ENCODE assay signal across 9 cellular contexts in genomic region chr10:52951819-52952218, GRCh38.
DNase-seq lines count a peak whose midpoint lies in the region; ATAC-seq and TF ChIP-seq lines count a peak whose summit lies in the region.
"Had no signal": no experiment of that assay in that cellular context is flagged by ENCODE, and none has a peak within 500 bp of the region (broad histone marks: within the 10 kb centered on the region; RNA-seq: fewer than 3 reads in every experiment).

No MANE protein-coding gene starts in this region.

- H3K36me3 Mint-ChIP-seq in Calu3 (ENCODE audit: insufficient read depth, unreplicated experiment) (no peaks in the 10 kb centered on the region), immature natural killer cell (no peaks in the 10 kb centered on the region)
- H3K36me3 Mint-ChIP-seq in activated T-cell treated with anti-CD3 and anti-CD28 coated beads, Interleukin-2, amount 50 U/mL, for 24 hours (ENCODE audit: low read depth), result no peaks in the 10 kb centered on the region

- H3K27ac Mint-ChIP-seq in Calu3 (ENCODE audit: unreplicated experiment) (no peak overlapping the region), immature natural killer cell (no peak overlapping the region)
- H3K27ac Mint-ChIP-seq in activated T-cell treated with anti-CD3 and anti-CD28 coated beads, Interleukin-2, amount 50 U/mL, for 24 hours, result no peak overlapping the region

- H3K9me3 Mint-ChIP-seq in Calu3 (ENCODE audit: low read depth, unreplicated experiment), result peaks cover 6% of the 10 kb centered on the region
- H3K9me3 Mint-ChIP-seq in activated T-cell treated with anti-CD3 and anti-CD28 coated beads, Interleukin-2, amount 50 U/mL, for 24 hours, result peaks cover 10% of the 10 kb centered on the region
- peaks cover 5 to 56% (median 16%) of the 10 kb centered on the region in 6 donors for H3K9me3 Mint-ChIP-seq in immature natural killer cell

- no peak for TF ChIP-seq POLR2A in thyroid gland (IDR thresholded peaks at IDR 0.05)

- intact Hi-C loops in Calu3 (cut with micrococcal nuclease; ENCODE audit: unreplicated experiment), result loop anchor here (5.0 kb wide), 3 partner anchors 135 to 365 kb away; no protein-coding TSS in a partner anchor
- intact Hi-C loops in thyroid gland (cut with DNase I), result no loop called here

- no peaks in the 10 kb centered on the region for H3K79me2 ChIP-seq in OCI-LY3 (ENCODE audit: low read length)

- H3K9me3 ChIP-seq in OCI-LY3 (ENCODE audit: insufficient read depth, low read length), result no peaks in the 10 kb centered on the region
- H3K9me3 ChIP-seq in thyroid gland, result no peaks in the 10 kb centered on the region
- H3K9me3 ChIP-seq: thoracic aorta had no signal

- H3K27me3 ChIP-seq in OCI-LY3 (ENCODE audit: low read depth, low read length), result no peaks in the 10 kb centered on the region
- no peaks in the 10 kb centered on the region for H3K27me3 ChIP-seq in thyroid gland

- H3K27me3 Mint-ChIP-seq in Calu3 (ENCODE audit: unreplicated experiment) (no peaks in the 10 kb centered on the region), immature natural killer cell (ENCODE audit: low read depth in 3 of 3) (no peaks in the 10 kb centered on the region)
- H3K27me3 Mint-ChIP-seq in activated T-cell treated with anti-CD3 and anti-CD28 coated beads, Interleukin-2, amount 50 U/mL, for 24 hours, result no peaks in the 10 kb centered on the region

- H3K36me3 ChIP-seq in OCI-LY3 (replicated peaks; ENCODE audit: low read depth, low read length), result no peaks in the 10 kb centered on the region
- H3K36me3 ChIP-seq in thyroid gland, result no peaks in the 10 kb centered on the region
- H3K36me3 ChIP-seq: thoracic aorta had no signal

- no TSS peak for BruUV-seq in Calu3 (replicated peaks; lab: Mats Ljungman, UMichigan)

- DNase-seq in Calu3 (peak; percentile 70), GM19238 (ENCODE audit: insufficient read length, low spot score) (peak; percentile 22), glomerular endothelial cell (ENCODE audit: extremely low read depth, low read depth, low spot score) (peak; percentile 23), thyroid gland (peak; percentile 81 to 87), immature natural killer cell (no peak)
- no peak for DNase-seq in activated T-cell treated with anti-CD3 and anti-CD28 coated beads, Interleukin-2, amount 50 U/mL, for 24 hours

- H3K4me3 Mint-ChIP-seq in Calu3 (ENCODE audit: low read depth, unreplicated experiment), result no peak overlapping the region
- H3K4me3 Mint-ChIP-seq in activated T-cell treated with anti-CD3 and anti-CD28 coated beads, Interleukin-2, amount 50 U/mL, for 24 hours, result no peak overlapping the region
- H3K4me3 Mint-ChIP-seq in immature natural killer cell, result no peak overlapping the region

- peak overlapping the region; percentile 2; the same call in 1 of the 2 replicates for H2AFZ ChIP-seq in OCI-LY3 (ENCODE audit: low read depth, low read length)

- peak; percentile 99 for ATAC-seq in HG03103 (IDR thresholded peaks at IDR 0.05; ENCODE audit: low read depth, unreplicated experiment)

- peak overlapping the region; percentile 46 for H3K4me2 ChIP-seq in OCI-LY3 (ENCODE audit: low read length)

- CTCF ChIA-PET in Calu3 (lab: Charles Lee), result interaction anchor here (0.5 to 1.3 kb wide), 4 partner anchors 12 to 305 kb away, joined by 3 to 4 read pairs (median 3); no protein-coding TSS in a partner anchor

- H3K27ac ChIP-seq in OCI-LY3 (ENCODE audit: low read length) (no peak overlapping the region), thyroid gland (peak overlapping the region in 2 of 3 donors; percentile 20 to 36)
- H3K27ac ChIP-seq: thoracic aorta had no signal

- 23 to 27% methylated on average over 5 of the region's 5 CpGs for WGBS in thyroid gland, 2 donors

- H3K4me3 ChIP-seq in OCI-LY3 (ENCODE audit: low read length) (peak overlapping the region; percentile 24; the same call in 1 of the 2 replicates), thyroid gland (replicated peaks in 1 of 3) (no peak overlapping the region)
- H3K4me3 ChIP-seq: thoracic aorta had no signal

- H3K4me1 ChIP-seq in OCI-LY3 (ENCODE audit: low read length) (0 out of 2 replicates have a peak, but pooled peaks cover 4% of the 10 kb centered on the region), thyroid gland (peaks cover 8 to 12% of the 10 kb centered on the region in 2 donors)

- H3K4me1 Mint-ChIP-seq in Calu3 (ENCODE audit: low read depth, unreplicated experiment) (no peaks in the 10 kb centered on the region), immature natural killer cell (no peaks in the 10 kb centered on the region)
- no peaks in the 10 kb centered on the region for H3K4me1 Mint-ChIP-seq in activated T-cell treated with anti-CD3 and anti-CD28 coated beads, Interleukin-2, amount 50 U/mL, for 24 hours (ENCODE audit: low read depth)

- H3K9ac ChIP-seq in OCI-LY3 (ENCODE audit: low read length), result no peak overlapping the region

- no peaks in the 10 kb centered on the region for H4K20me1 ChIP-seq in OCI-LY3 (ENCODE audit: insufficient read depth, low read length)

- TF ChIP-seq CTCF in Calu3 (IDR thresholded peaks at IDR 0.05; ENCODE audit: unreplicated experiment) (peak; percentile 44), OCI-LY3 (IDR thresholded peaks at IDR 0.05; ENCODE audit: low read depth, low read length) (peak; percentile 60), thyroid gland (IDR thresholded peaks at IDR 0.05) (peak in 5 of 6 experiments; percentile 14 to 82 (median 63))

Comparison
In these comparisons a context has a peak if more than half of its experiments do, and no peak if none do; other contexts are left out.
1. DNase-seq: peak in Calu3 (single experiment), GM19238 (single experiment), glomerular endothelial cell (single experiment) and thyroid gland (2 of 2); none in activated T-cell treated with anti-CD3 and anti-CD28 coated beads, Interleukin-2, amount 50 U/mL, for 24 hours (single experiment) and immature natural killer cell (0 of 3).
2. Peak in every context shown above with its lines, with median percentiles within 50 percentile points of each other: CTCF ChIP-seq.